ENCODE assay signal across 11 cellular contexts in genomic region chr2:1731963-1732768, GRCh38. TPM values are rescaled to one million over a fixed set of nuclear protein-coding genes. Genes with fewer than 3 reads are reported as not detected.
DNase-seq lines count a peak whose midpoint lies in the region; ATAC-seq and TF ChIP-seq lines count a peak whose summit lies in the region.
"Had no signal": no experiment of that assay in that cellular context is flagged by ENCODE, and none has a peak within 500 bp of the region (broad histone marks: within the 10 kb centered on the region; RNA-seq: fewer than 3 reads in every experiment).

No MANE protein-coding gene starts in this region.

- peaks cover 0 to 7% of the 10 kb centered on the region in 2 donors for H3K9me3 ChIP-seq in breast epithelium
- H3K9me3 ChIP-seq in left lung = peaks cover 0 to 7% of the 10 kb centered on the region in 2 donors
- H3K9me3 ChIP-seq in tibial artery = peaks cover 0 to 8% (median 0%) of the 10 kb centered on the region in 3 donors

- DNase-seq in LHCN-M2 (ENCODE audit: low read depth) (peak; percentile 87), breast epithelium (ENCODE audit: low spot score in 2 of 2) (no peak), left lung (no peak), tibial artery (peak; percentile 78 to 83), superior temporal gyrus (ENCODE audit: extremely low spot score) (no peak)
- DNase-seq: activated CD4-positive, alpha-beta T cell treated with anti-CD3 and anti-CD28 coated beads, Interleukin-2, amount 10 ng/mL, durations not matched to agents 24 days and 14 days; effector CD4-positive, alpha-beta T cell; NCI-H2107; stimulated activated naive CD8-positive, alpha-beta T cell treated with anti-CD3 and anti-CD28 coated beads, Interleukin-15, Interleukin-2, amounts not matched to agents 100 U/mL and 50 U/mL, for 24 hours had no signal

- no peak for TF ChIP-seq CTCF in breast epithelium (IDR thresholded peaks at IDR 0.05)
- no peak for TF ChIP-seq CTCF in left lung (IDR thresholded peaks at IDR 0.05)
- TF ChIP-seq CTCF in tibial artery (IDR thresholded peaks at IDR 0.05) = no peak

- ATAC-seq in left lung (no peak), HG03139 (IDR thresholded peaks at IDR 0.05; ENCODE audit: unreplicated experiment) (no peak), GM18502 (IDR thresholded peaks at IDR 0.05; ENCODE audit: poor library complexity, unreplicated experiment) (no peak)
- ATAC-seq: stimulated activated naive CD8-positive, alpha-beta T cell treated with anti-CD3 and anti-CD28 coated beads, Interleukin-15, Interleukin-2, amounts not matched to agents 100 U/mL and 50 U/mL, for 24 hours had no signal

- intact Hi-C loops in breast epithelium (cut with DNase I; ENCODE audit: low total_unique reads) = no loop called here
- intact Hi-C loops in left lung (cut with DNase I) = no loop called here
- intact Hi-C loops in tibial artery (cut with DNase I; ENCODE audit: low total_unique reads) = no loop called here

- no peaks in the 10 kb centered on the region for H3K36me3 ChIP-seq in breast epithelium
- no peaks in the 10 kb centered on the region for H3K36me3 ChIP-seq in left lung
- no peaks in the 10 kb centered on the region for H3K36me3 ChIP-seq in tibial artery

- H3K4me3 ChIP-seq in breast epithelium = no peak overlapping the region
- no peak overlapping the region for H3K4me3 ChIP-seq in left lung
- H3K4me3 ChIP-seq in tibial artery = no peak overlapping the region

- no peaks in the 10 kb centered on the region for H3K27me3 ChIP-seq in breast epithelium
- no peaks in the 10 kb centered on the region for H3K27me3 ChIP-seq in left lung
- no peaks in the 10 kb centered on the region for H3K27me3 ChIP-seq in tibial artery

- peak overlapping the region; percentile 67 to 91 for H3K27ac ChIP-seq in breast epithelium
- peak overlapping the region; percentile 24 to 67 for H3K27ac ChIP-seq in left lung
- H3K27ac ChIP-seq in tibial artery = peak overlapping the region; percentile 80 to 84

- no peak for TF ChIP-seq POLR2A in breast epithelium (IDR thresholded peaks at IDR 0.05)

- H3K4me1 ChIP-seq in breast epithelium (peaks cover 3 to 6% of the 10 kb centered on the region in 2 donors), left lung (peaks cover 12 to 36% of the 10 kb centered on the region in 2 donors), tibial artery (peaks cover 7 to 67% (median 41%) of the 10 kb centered on the region in 4 donors)

RNA-seq across cellular contexts. Expression of gene PXDN, which starts 12.1 kb away (rescaled TPM):
- total RNA-seq in LHCN-M2 (2014; rRNA removed) (122 and 126 TPM in 2 replicates), breast epithelium (100 to 1,000 TPM in 1 of 3 donors, 10 to 100 TPM in 2; 42.4 to 108 (median 64.2) TPM), left lung (100 to 1,000 TPM in 1 of 2 donors, 10 to 100 TPM in 1; 44.8 to 116 TPM)
- polyA plus RNA-seq in LHCN-M2 (2012) = 151 TPM

Comparison
In these comparisons a context has a peak if more than half of its experiments do, and no peak if none do; other contexts are left out.
1. DNase-seq: peak in LHCN-M2 (single experiment) and tibial artery (2 of 2); none in breast epithelium (0 of 2), left lung (0 of 2) and superior temporal gyrus (single experiment).
2. Peak in every context shown above with its lines, with median percentiles within 50 percentile points of each other: H3K27ac ChIP-seq.